In genomic region chr19:8501547-8501946, GRCh38 we compare ENCODE assay signal across 1 cellular context.
A peak's percentile ranks its signal among the peaks of the same experiment; 100 is the strongest.
TF ChIP-seq lines count a peak whose summit lies in the region.

No MANE protein-coding gene starts in this region.

TF ChIP-seq in H1, 55 proteins besides CTCF, POLR2A, EP300 and RAD21:
- TF ChIP-seq MAX (IDR thresholded peaks at IDR 0.05) (0 out of 2 replicates have a peak, but pooled peaks have one; percentile 16), FOSL1 (IDR thresholded peaks at IDR 0.05; ENCODE audit: insufficient read depth, low read depth, low read length) (no peak)
